In genomic region chr3:149481491-149481890, GRCh38 we compare ENCODE assay signal across 1 cellular context.
TF ChIP-seq lines count a peak whose summit lies in the region.

No MANE protein-coding gene starts in this region.

TF ChIP-seq in A549, 52 proteins besides CTCF, POLR2A, EP300 and RAD21:
- TF ChIP-seq MAFK (IDR thresholded peaks at IDR 0.05; ENCODE audit: partially characterized antibody) (no peak), CEBPB (IDR thresholded peaks at IDR 0.05) (no peak), HOXB13 (CRISPR knock-in tag; IDR thresholded peaks at IDR 0.05; ENCODE audit: low read depth) (no peak), HDAC2 (IDR thresholded peaks at IDR 0.05) (no peak), ZFP36 (IDR thresholded peaks at IDR 0.05; ENCODE audit: borderline replicate concordance, partially characterized antibody) (no peak), SREBF2 (IDR thresholded peaks at IDR 0.05) (no peak), MAZ (IDR thresholded peaks at IDR 0.05; ENCODE audit: borderline replicate concordance, low read depth, low read length) (no peak), E2F6 (IDR thresholded peaks at IDR 0.05; ENCODE audit: borderline replicate concordance, low read depth) (no peak), RARB (CRISPR knock-in tag; IDR thresholded peaks at IDR 0.05) (no peak), REST (IDR thresholded peaks at IDR 0.05) (no peak), HOXA7 (CRISPR knock-in tag; IDR thresholded peaks at IDR 0.05) (no peak), TP53 (CRISPR knock-in tag; IDR thresholded peaks at IDR 0.05) (no peak), KDM5A (IDR thresholded peaks at IDR 0.05) (no peak), JUN (IDR thresholded peaks at IDR 0.05) (no peak), BHLHE40 (IDR thresholded peaks at IDR 0.05; ENCODE audit: low read depth, low read length) (no peak), PHF8 (IDR thresholded peaks at IDR 0.05; ENCODE audit: borderline replicate concordance, low read depth) (no peak), TFCP2L1 (CRISPR knock-in tag; IDR thresholded peaks at IDR 0.05) (no peak), NR3C1 (IDR thresholded peaks at IDR 0.05) (no peak), ESRRA (IDR thresholded peaks at IDR 0.05; ENCODE audit: borderline replicate concordance, low read length) (no peak)
TF ChIP-seq in A549: peak in this region for 0.
